ENCODE assay signal across 10 cellular contexts in genomic region chr14:64541971-64542838, GRCh38. TPM values are rescaled to one million over a fixed set of nuclear protein-coding genes. Genes with fewer than 3 reads are reported as not detected.
A peak's percentile ranks its signal among the peaks of the same experiment; 100 is the strongest.
DNase-seq lines count a peak whose midpoint lies in the region; ATAC-seq, FAIRE-seq and TF ChIP-seq lines count a peak whose summit lies in the region.
"Had no signal": no experiment of that assay in that cellular context is flagged by ENCODE, and none has a peak within 500 bp of the region (broad histone marks: within the 10 kb centered on the region; RNA-seq: fewer than 3 reads in every experiment).

No MANE protein-coding gene starts in this region.

- H3K27ac ChIP-seq in layer of hippocampus (ENCODE audit: low read depth, low read length) (peak overlapping the region; percentile 54), subcutaneous abdominal adipose tissue (ENCODE audit: low read depth, low read length) (no peak overlapping the region)
- H3K27ac ChIP-seq: 22Rv1 had no signal

- FAIRE-seq in GM12891 (lab: Jason Lieb, UNC) = no peak

- peaks cover 23% of the 10 kb centered on the region for H3K4me1 ChIP-seq in adipocyte (ENCODE audit: control insufficient read depth, insufficient read depth, low read length)
- H3K4me1 ChIP-seq in subcutaneous abdominal adipose tissue (ENCODE audit: control insufficient read depth in 5 of 5, insufficient read depth in 5 of 5, low read length in 5 of 5) = peaks cover 0 to 34% (median 28%) of the 10 kb centered on the region in 5 donors

- no peak overlapping the region for H3K9ac ChIP-seq in adipocyte (ENCODE audit: low read length)
- peak overlapping the region in 1 of 5 donors; percentile 19 for H3K9ac ChIP-seq in subcutaneous abdominal adipose tissue (ENCODE audit: low read length in 5 of 5)

- H3K9me3 ChIP-seq in adipocyte (ENCODE audit: control insufficient read depth, low read length) (peaks cover 10% of the 10 kb centered on the region), subcutaneous abdominal adipose tissue (ENCODE audit: control insufficient read depth in 5 of 5, low read length in 5 of 5) (peaks cover 0 to 8% (median 4%) of the 10 kb centered on the region in 5 donors)

- DNase-seq in DMS53 (lab: John Stamatoyannopoulos, UW) (peak; percentile 45), DMS53 treated with DMSO at 0.1 percent for 48 hours (lab: John Stamatoyannopoulos, UW; ENCODE audit: unreplicated experiment) (no peak), adipocyte (ENCODE audit: low read depth) (no peak), GM12891 (ENCODE audit: insufficient read length, low spot score) (no peak), epidermal melanocyte (ENCODE audit: insufficient read length, low spot score) (no peak)
- DNase-seq: NCI-H1417 treated with DMSO at 0.1 percent for 48 hours had no signal

- peak overlapping the region; percentile 77 for H3K4me3 ChIP-seq in adipocyte (ENCODE audit: low read length)
- H3K4me3 ChIP-seq in subcutaneous abdominal adipose tissue (ENCODE audit: low read depth in 1 of 5, low read length in 5 of 5) = peak overlapping the region; percentile 69 to 80 (median 76)

- no peak for ATAC-seq in HG03571 (IDR thresholded peaks at IDR 0.05; ENCODE audit: unreplicated experiment)

- H3K36me3 ChIP-seq in adipocyte (ENCODE audit: control insufficient read depth, insufficient read depth, low read length, severe bottlenecking) (no peaks in the 10 kb centered on the region), subcutaneous abdominal adipose tissue (ENCODE audit: control insufficient read depth in 5 of 5, insufficient read depth in 5 of 5, low read length in 5 of 5) (no peaks in the 10 kb centered on the region)

- no peak for TF ChIP-seq POLR2A in GM12891 (IDR thresholded peaks at IDR 0.05; ENCODE audit: low read depth, low read length)

- H3K27me3 ChIP-seq in adipocyte (replicated peaks; ENCODE audit: control insufficient read depth, insufficient read depth, low read length) (no peaks in the 10 kb centered on the region), layer of hippocampus (ENCODE audit: control insufficient read depth, insufficient read depth, low read length) (no peaks in the 10 kb centered on the region), subcutaneous abdominal adipose tissue (ENCODE audit: control insufficient read depth in 5 of 5, insufficient read depth in 4 of 5, low read length in 5 of 5) (peaks cover 0 to 18% (median 4%) of the 10 kb centered on the region in 5 donors)

TF ChIP-seq in GM12891, 5 proteins besides CTCF, POLR2A, EP300 and RAD21:
- TF ChIP-seq TAF1 (IDR thresholded peaks at IDR 0.05; ENCODE audit: low read depth, low read length) (no peak), POLR2AphosphoS5 (IDR thresholded peaks at IDR 0.05; ENCODE audit: low read depth, low read length) (no peak), PAX5 (IDR thresholded peaks at IDR 0.05; ENCODE audit: insufficient read depth, low read length, severe bottlenecking) (no peak), SPI1 (IDR thresholded peaks at IDR 0.05; ENCODE audit: low read depth, low read length) (no peak), POU2F2 (IDR thresholded peaks at IDR 0.05; ENCODE audit: low read depth, low read length) (no peak)

RNA-seq across cellular contexts. Expression of gene HSPA2, which starts 1.7 kb away (rescaled TPM):
- polyA plus RNA-seq in GM12891 (2012; ENCODE audit: low read depth, missing spikeins) = 0.27 TPM

RNA-seq across cellular contexts. Expression of gene PPP1R36, which starts 7.6 kb away (rescaled TPM):
- polyA plus RNA-seq in GM12891 (2012; ENCODE audit: low read depth, missing spikeins) = 0.12 TPM

RNA-seq across cellular contexts. Expression of gene ZBTB1, which starts 37.6 kb away (rescaled TPM):
- 33.1 TPM for polyA plus RNA-seq in GM12891 (2012; ENCODE audit: low read depth, missing spikeins)

RNA-seq across cellular contexts. Expression of gene ZBTB25, which starts 38.6 kb away (rescaled TPM):
- polyA plus RNA-seq in GM12891 (2012; ENCODE audit: low read depth, missing spikeins) = 7.4 TPM
